16 cellular contexts compared by ENCODE assay signal in genomic region chr6:145323652-145324051, GRCh38.
"Had no signal": no experiment of that assay in that cellular context is flagged by ENCODE, and none has a peak within 500 bp of the region (broad histone marks: within the 10 kb centered on the region; RNA-seq: fewer than 3 reads in every experiment).

No MANE protein-coding gene starts in this region.

- H3K36me3 ChIP-seq: left lung, sigmoid colon, tibial artery had no signal

- H3K4me1 ChIP-seq: left lung had no signal

- H3K9me3 ChIP-seq: mucosa of descending colon, sigmoid colon, tibial artery had no signal

- H3K4me3 ChIP-seq: left lung, mucosa of descending colon, sigmoid colon, tibial artery had no signal

- DNase-seq: activated CD4-positive, alpha-beta T cell treated with anti-CD3 and anti-CD28 coated beads, Interleukin-2, amount 10 ng/mL, durations not matched to agents 7 days and 5 days; activated CD8-positive, alpha-beta T cell treated with anti-CD3 and anti-CD28 coated beads, Interleukin-2, amount 10 ng/mL, durations not matched to agents 7 days and 5 days; activated naive CD4-positive, alpha-beta T cell treated with anti-CD3 and anti-CD28 coated beads for 36 hours; activated T-cell treated with anti-CD3 and anti-CD28 coated beads, Interleukin-2, amount 50 U/mL, for 24 hours; effector memory CD8-positive, alpha-beta T cell; foreskin fibroblast; left lung; mucosa of descending colon; naive thymus-derived CD8-positive, alpha-beta T cell; sigmoid colon; stimulated activated CD4-positive, alpha-beta T cell treated with anti-CD3 and anti-CD28 coated beads, Interleukin-12 subunit alpha, Interleukin-12 subunit beta, amount 100 ng/mL, for 4 hours; stimulated activated CD4-positive, alpha-beta T cell treated with anti-CD3 and anti-CD28 coated beads, Interleukin-2, amount 100 ng/mL, for 24 hours; stimulated activated naive CD4-positive, alpha-beta T cell treated with Interleukin-2 at 50 U/mL for 16 hours; T-helper 1 cell; T-helper 9 cell; tibial artery had no signal

- ATAC-seq: activated CD8-positive, alpha-beta T cell treated with anti-CD3 and anti-CD28 coated beads, Interleukin-2, amount 10 ng/mL, durations not matched to agents 7 days and 5 days; effector memory CD8-positive, alpha-beta T cell; left lung; mucosa of descending colon; naive thymus-derived CD8-positive, alpha-beta T cell had no signal

- H3K27me3 ChIP-seq: left lung, sigmoid colon, tibial artery had no signal

- H3K27ac ChIP-seq: left lung, sigmoid colon, tibial artery had no signal
